ENCODE assay signal across 18 cellular contexts in the genomic region with DNA sequence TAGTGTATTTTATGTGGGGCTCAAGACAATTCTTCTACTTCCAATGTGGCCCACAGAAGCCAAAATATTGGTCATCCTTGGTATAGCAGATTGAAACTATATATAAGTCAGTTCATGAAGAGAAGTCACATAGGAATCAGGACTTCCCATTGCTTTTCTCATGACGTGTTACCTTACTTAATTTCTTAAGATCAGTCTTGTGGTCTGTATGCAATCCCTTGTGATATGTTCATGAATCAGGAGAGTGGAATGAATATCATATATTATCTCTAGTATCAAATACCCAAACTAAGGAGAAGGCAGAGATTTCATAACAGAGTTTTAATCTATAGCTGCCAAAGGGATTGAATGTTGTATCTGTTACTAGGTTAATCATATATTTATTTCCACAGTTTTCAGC.
"Had no signal": no experiment of that assay in that cellular context is flagged by ENCODE, and none has a peak within 500 bp of the region (broad histone marks: within the 10 kb centered on the region; RNA-seq: fewer than 3 reads in every experiment).

No MANE protein-coding gene starts in this region.

- DNase-seq: activated CD4-positive, alpha-beta memory T cell treated with anti-CD3 and anti-CD28 coated beads, Interleukin-2, amount 10 ng/mL, durations not matched to agents 7 days and 5 days; activated CD4-positive, alpha-beta T cell treated with anti-CD3 and anti-CD28 coated beads for 48 hours; activated CD8-positive, alpha-beta memory T cell treated with anti-CD3 and anti-CD28 coated beads, Interleukin-2, amount 10 ng/mL, durations not matched to agents 7 days and 5 days; amniotic stem cell; cortex of kidney; heart right ventricle; immature natural killer cell; mesendoderm; naive thymus-derived CD8-positive, alpha-beta T cell; right cardiac atrium; small intestine; stimulated activated CD4-positive, alpha-beta T cell treated with anti-CD3 and anti-CD28 coated beads, Interleukin-15, amount 100 ng/mL, for 24 hours; stimulated activated CD4-positive, alpha-beta T cell treated with anti-CD3 and anti-CD28 coated beads, Interleukin-2, amount 100 ng/mL, for 48 hours; stomach; SW 1271; upper lobe of left lung had no signal

- H3K4me3 ChIP-seq: heart right ventricle, prostate gland, stomach, upper lobe of left lung had no signal

- H3K36me3 ChIP-seq: heart right ventricle, prostate gland, stomach, upper lobe of left lung had no signal

- H3K9me3 ChIP-seq: heart right ventricle, prostate gland, stomach, upper lobe of left lung had no signal

- H3K4me1 ChIP-seq: heart right ventricle, prostate gland, stomach, upper lobe of left lung had no signal

- H3K27me3 ChIP-seq: heart right ventricle, stomach, upper lobe of left lung had no signal

- ATAC-seq: activated CD8-positive, alpha-beta memory T cell treated with anti-CD3 and anti-CD28 coated beads, Interleukin-2, amount 10 ng/mL, durations not matched to agents 7 days and 5 days; heart right ventricle; naive thymus-derived CD8-positive, alpha-beta T cell; right cardiac atrium; WTC11 had no signal

- H3K27ac ChIP-seq: heart right ventricle, prostate gland, stomach, upper lobe of left lung had no signal
